ENCODE assay signal across 17 cellular contexts in the genomic region with DNA sequence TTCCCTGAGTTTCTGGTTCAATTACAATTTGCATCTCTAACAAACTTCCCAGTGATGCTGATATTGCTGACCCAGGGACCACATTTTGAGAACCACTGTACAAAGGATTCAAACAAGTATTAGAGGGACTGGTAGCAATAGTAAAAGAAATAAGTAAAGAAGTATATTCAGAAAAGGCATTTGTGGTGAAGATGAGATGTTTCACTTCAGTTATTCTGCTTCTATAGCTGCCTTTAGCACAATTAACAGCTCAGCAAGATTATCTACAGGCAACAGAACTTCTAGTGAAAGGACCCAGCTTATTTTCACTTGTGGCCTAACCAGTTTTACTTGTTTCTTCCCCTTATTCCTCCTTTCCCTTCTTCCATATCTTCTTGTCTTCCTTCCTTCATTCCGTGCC.
DNase-seq lines count a peak whose midpoint lies in the region; ATAC-seq and TF ChIP-seq lines count a peak whose summit lies in the region.
"Had no signal": no experiment of that assay in that cellular context is flagged by ENCODE, and none has a peak within 500 bp of the region (broad histone marks: within the 10 kb centered on the region; RNA-seq: fewer than 3 reads in every experiment).

No MANE protein-coding gene starts in this region.

- POLR2A ChIA-PET in PC-3 (lab: Charles Lee; ENCODE audit: unreplicated experiment) = no interaction called here

- H3K9me2 ChIP-seq in PC-3 (replicated peaks; ENCODE audit: low read length) = no peaks in the 10 kb centered on the region

- H3K4me1 ChIP-seq in BLaER1 treated with 17β-estradiol and CSF1 and Interleukin-3, amounts not matched to agents 10 nM and 100 nM = peaks cover 0 to 18% (median 12%) of the 10 kb centered on the region in 10 experiments; a peak in 14 of 20 replicates
- H3K4me1 ChIP-seq in PC-3 (ENCODE audit: insufficient read depth, low read length) (no peaks in the 10 kb centered on the region), tibial artery (no peaks in the 10 kb centered on the region)
- H3K4me1 ChIP-seq: Caco-2 had no signal

- peak overlapping the region in 7 of 11 experiments; percentile 15 to 60 (median 54); a peak in 10 of 22 replicates for H3K4me2 ChIP-seq in BLaER1 treated with 17β-estradiol and CSF1 and Interleukin-3, amounts not matched to agents 10 nM and 100 nM
- H3K4me2 ChIP-seq in PC-3 (ENCODE audit: low read length) = no peak overlapping the region

- H3K27ac ChIP-seq in BLaER1 treated with 17β-estradiol and CSF1 and Interleukin-3, amounts not matched to agents 10 nM and 100 nM = no peak overlapping the region
- H3K27ac ChIP-seq in PC-3 (ENCODE audit: low read length) (no peak overlapping the region), tibial artery (no peak overlapping the region)
- H3K27ac ChIP-seq: SK-N-MC had no signal

- peaks cover 4 to 18% (median 8%) of the 10 kb centered on the region in 11 experiments; a peak in 16 of 22 replicates for H3K9me3 ChIP-seq in BLaER1 treated with 17β-estradiol and CSF1 and Interleukin-3, amounts not matched to agents 10 nM and 100 nM (replicated peaks in 1 of 11)
- H3K9me3 ChIP-seq in PC-3 (ENCODE audit: low read length) (no peaks in the 10 kb centered on the region), tibial artery (no peaks in the 10 kb centered on the region)
- H3K9me3 ChIP-seq: Caco-2 had no signal

- H3K27me3 ChIP-seq in BLaER1 treated with 17β-estradiol and CSF1 and Interleukin-3, amounts not matched to agents 10 nM and 100 nM = no peaks in the 10 kb centered on the region
- H3K27me3 ChIP-seq in PC-3 (ENCODE audit: low read length) = no peaks in the 10 kb centered on the region
- no peaks in the 10 kb centered on the region for H3K27me3 ChIP-seq in tibial artery

- TF ChIP-seq CTCF in PC-3 (conservative IDR thresholded peaks at IDR 0.05; ENCODE audit: low read depth, low read length) = no peak
- TF ChIP-seq CTCF in tibial artery (IDR thresholded peaks at IDR 0.05) = no peak

- H3K9ac ChIP-seq in BLaER1 treated with 17β-estradiol and CSF1 and Interleukin-3, amounts not matched to agents 10 nM and 100 nM = no peak overlapping the region
- H3K9ac ChIP-seq in PC-3 (ENCODE audit: low read length) = no peak overlapping the region

- H3K36me3 ChIP-seq in BLaER1 treated with 17β-estradiol and CSF1 and Interleukin-3, amounts not matched to agents 10 nM and 100 nM = no peaks in the 10 kb centered on the region
- no peaks in the 10 kb centered on the region for H3K36me3 ChIP-seq in PC-3 (ENCODE audit: low read depth, low read length)
- no peaks in the 10 kb centered on the region for H3K36me3 ChIP-seq in tibial artery

- no peaks in the 10 kb centered on the region for H3K79me2 ChIP-seq in PC-3 (ENCODE audit: low read length)

- CTCF ChIA-PET in PC-3 (lab: Charles Lee) = no interaction called here

- no peak overlapping the region for H2AFZ ChIP-seq in PC-3 (ENCODE audit: low read length)

- ATAC-seq in GM19395 (IDR thresholded peaks at IDR 0.05; ENCODE audit: unreplicated experiment) = peak; percentile 72
- peak; percentile 53 for ATAC-seq in HG02885 (IDR thresholded peaks at IDR 0.05; ENCODE audit: poor library complexity, unreplicated experiment)
- no peak for ATAC-seq in PC-3

- H4K20me1 ChIP-seq in BLaER1 treated with 17β-estradiol and CSF1 and Interleukin-3, amounts not matched to agents 10 nM and 100 nM = no peaks in the 10 kb centered on the region
- H4K20me1 ChIP-seq in PC-3 (ENCODE audit: low read length) = no peaks in the 10 kb centered on the region

- intact Hi-C loops in PC-3 (cut with micrococcal nuclease) = no loop called here
- intact Hi-C loops in tibial artery (cut with DNase I; ENCODE audit: low total_unique reads) = no loop called here

- BruUV-seq in PC-3 (replicated peaks; lab: Mats Ljungman, UMichigan) = no TSS peak

- H3F3A ChIP-seq in PC-3 (ENCODE audit: low read length, unreplicated experiment) = no peaks in the 10 kb centered on the region

- no peak overlapping the region for H3K4me3 ChIP-seq in BLaER1 treated with 17β-estradiol and CSF1 and Interleukin-3, amounts not matched to agents 10 nM and 100 nM
- H3K4me3 ChIP-seq in PC-3 (ENCODE audit: low read length) = no peak overlapping the region
- no peak overlapping the region for H3K4me3 ChIP-seq in tibial artery
- H3K4me3 ChIP-seq: SK-N-MC had no signal

- DNase-seq in PC-3 (peak; percentile 6), NCI-H524 (lab: John Stamatoyannopoulos, UW) (no peak), NCI-H1436 (lab: John Stamatoyannopoulos, UW) (no peak), cerebellum (ENCODE audit: low spot score) (no peak), tibial artery (no peak)
- DNase-seq: Caco-2; CD4-positive, alpha-beta T cell; MM.1S; NCI-H1092 treated with DMSO at 0.1 percent for 48 hours; NCI-H1694 treated with DMSO at 0.1 percent for 48 hours; NCI-H748 treated with DMSO at 0.1 percent for 48 hours; OCI-M1; SHP77 had no signal
